In genomic region chr20:8722277-8722928, GRCh38 we compare ENCODE assay signal across 8 cellular contexts.
DNase-seq lines count a peak whose midpoint lies in the region; FAIRE-seq and TF ChIP-seq lines count a peak whose summit lies in the region.

No MANE protein-coding gene starts in this region.

- no peaks in the 10 kb centered on the region; a peak in 1 of 8 replicates for H3K36me3 ChIP-seq in H1 (ENCODE audit: control insufficient read depth in 2 of 4, insufficient read depth in 4 of 4, low read length in 3 of 4)
- H3K36me3 ChIP-seq in mesenchymal stem cell (ENCODE audit: control insufficient read depth in 1 of 2, insufficient read depth in 2 of 2, low read depth in 1 of 2, low read length in 2 of 2): no peaks in the 10 kb centered on the region
- no peaks in the 10 kb centered on the region for H3K36me3 ChIP-seq in uterus

- H4K5ac ChIP-seq in H1 (ENCODE audit: insufficient read length, low read depth, low read length): no peak overlapping the region

- H3K9ac ChIP-seq in H1 (replicated peaks in 1 of 4; ENCODE audit: extremely low read depth in 1 of 4, low read depth in 3 of 4, low read length in 3 of 4) (no peak overlapping the region), mesenchymal stem cell (ENCODE audit: low read length) (no peak overlapping the region)

- H3K27me3 ChIP-seq in H1 (replicated peaks in 1 of 4; ENCODE audit: control insufficient read depth in 3 of 4, extremely low read depth in 1 of 4, insufficient read depth in 3 of 4, low read length in 3 of 4) (no peaks in the 10 kb centered on the region), mesenchymal stem cell (ENCODE audit: control insufficient read depth in 1 of 2, insufficient read depth in 1 of 2, low read length in 2 of 2) (no peaks in the 10 kb centered on the region), uterus (no peaks in the 10 kb centered on the region)

- no peak overlapping the region for H4K91ac ChIP-seq in H1 (replicated peaks; ENCODE audit: insufficient read length, low read length)
- H4K91ac ChIP-seq in mesenchymal stem cell (ENCODE audit: low read length): no peak overlapping the region

- CTCF ChIA-PET in H1 (lab: Charles Lee; ENCODE audit: partially characterized antibody): interaction anchor here (0.6 to 4.3 kb wide), 77 partner anchors 9 to 791 kb away, joined by 3 to 51 read pairs (median 4); partner anchors contain the start of gene PLCB1

- no peaks in the 10 kb centered on the region for H4K20me1 ChIP-seq in H1 (replicated peaks in 1 of 2; ENCODE audit: control insufficient read depth in 1 of 2, insufficient read depth in 2 of 2, low read length in 2 of 2)

- peaks cover 2% of the 10 kb centered on the region; the same call in 1 of the 2 replicates for H3K27me3 Mint-ChIP-seq in HFFc6 (ENCODE audit: insufficient read depth)

- DNase-seq in stimulated activated naive CD4-positive, alpha-beta T cell (lab: John Stamatoyannopoulos, UW): peak in 4 of 6 experiments; percentile 3 to 42 (median 10)
- DNase-seq in stimulated activated naive CD4-positive, alpha-beta T cell treated with Interleukin-2 at 50 U/mL for 16 hours (lab: John Stamatoyannopoulos, UW): no peak
- DNase-seq in HFFc6 (peak; percentile 61), NCI-H1092 (lab: John Stamatoyannopoulos, UW) (peak; percentile 51), SK-MEL-5 (ENCODE audit: low read depth, low spot score) (peak; percentile 89), H1 (ENCODE audit: low read depth in 1 of 2, low spot score in 2 of 2) (no peak), mesenchymal stem cell (peak; percentile 77), uterus (peak; percentile 20 to 21)

- H2AK5ac ChIP-seq in H1 (ENCODE audit: low read depth, low read length) (no peak overlapping the region), mesenchymal stem cell (ENCODE audit: low read length, severe bottlenecking) (no peak overlapping the region)

- H2AFZ ChIP-seq in H1 (ENCODE audit: low read length) (no peak overlapping the region), mesenchymal stem cell (ENCODE audit: low read depth, low read length) (no peak overlapping the region)

- H3K18ac ChIP-seq in H1 (ENCODE audit: extremely low read depth, low read length) (no peak overlapping the region), mesenchymal stem cell (ENCODE audit: low read depth in 1 of 2, low read length in 2 of 2) (no peak overlapping the region)

- H3K4me2 ChIP-seq in H1 (ENCODE audit: insufficient read depth in 1 of 2, low read depth in 2 of 2, low read length in 2 of 2) (no peak overlapping the region), mesenchymal stem cell (ENCODE audit: low read length, poor library complexity, severe bottlenecking) (no peak overlapping the region)

- no peaks in the 10 kb centered on the region for H3K9me3 ChIP-seq in H1 (ENCODE audit: insufficient read depth in 2 of 2, low read depth in 1 of 2, low read length in 1 of 2)
- no peaks in the 10 kb centered on the region for H3K9me3 ChIP-seq in mesenchymal stem cell (ENCODE audit: control insufficient read depth, low read length)
- no peaks in the 10 kb centered on the region for H3K9me3 ChIP-seq in uterus

- in situ Hi-C loops in SK-MEL-5 (cut with HindIII; ENCODE audit: low pct_unique_long_range_greater_than_20kb, low sequenced_read_pairs): no loop called here

- H3K23me2 ChIP-seq in H1 (ENCODE audit: low read depth, low read length): no peaks in the 10 kb centered on the region

- WGBS in H1 (ENCODE audit: extremely low coverage in 1 of 2, insufficient coverage in 1 of 2, insufficient read length in 1 of 2, insufficient replicate concordance in 2 of 2, low coverage in 1 of 2, low lambda C conversion rate in 2 of 2, missing lambda C conversion rate in 1 of 2), 2 experiments: 53% methylated on average over 8 of the region's 8 CpGs; no CpG with 5 or more reads in 1 of the 2 experiments
- WGBS in mesenchymal stem cell: 55% methylated on average over 8 of the region's 8 CpGs

- H3K36me3 Mint-ChIP-seq in HFFc6 (ENCODE audit: low read depth): peaks cover 10% of the 10 kb centered on the region

- TF ChIP-seq CTCF in HFFc6 (IDR thresholded peaks at IDR 0.05) (peak; percentile 94), H1 (IDR thresholded peaks at IDR 0.05; ENCODE audit: control extremely low read depth in 1 of 3, insufficient read depth in 1 of 3, low read depth in 1 of 3, low read length in 3 of 3) (peak; percentile 14 to 78 (median 75)), uterus (IDR thresholded peaks at IDR 0.05) (peak; percentile 72 to 85 (median 80))

- no peaks in the 10 kb centered on the region for H3K79me1 ChIP-seq in H1 (ENCODE audit: low read depth, low read length)
- H3K79me1 ChIP-seq in mesenchymal stem cell (replicated peaks; ENCODE audit: low read length, poor library complexity, severe bottlenecking): no peaks in the 10 kb centered on the region

- H3K14ac ChIP-seq in H1 (ENCODE audit: insufficient read length) (no peak overlapping the region), mesenchymal stem cell (ENCODE audit: low read length in 2 of 2) (no peak overlapping the region)

- H2BK12ac ChIP-seq in H1 (ENCODE audit: low read depth, low read length): no peak overlapping the region
- H2BK12ac ChIP-seq in mesenchymal stem cell (ENCODE audit: low read length in 2 of 2): no peak overlapping the region

- peaks cover 39% of the 10 kb centered on the region for H3K4me1 Mint-ChIP-seq in HFFc6 (ENCODE audit: low read depth)

- TF ChIP-seq EP300 in H1 (IDR thresholded peaks at IDR 0.05; ENCODE audit: borderline replicate concordance in 1 of 2, low read depth in 2 of 2, low read length in 2 of 2): no peak

- H3K4ac ChIP-seq in H1 (replicated peaks; ENCODE audit: insufficient read length, low read depth, low read length) (no peak overlapping the region), mesenchymal stem cell (ENCODE audit: low read depth in 1 of 2, low read length in 2 of 2) (no peak overlapping the region)

- H3K27ac ChIP-seq in H1 (ENCODE audit: low read depth, low read length) (no peak overlapping the region), mesenchymal stem cell (ENCODE audit: low read length, poor library complexity, severe bottlenecking) (no peak overlapping the region), uterus (no peak overlapping the region)

- TF ChIP-seq POLR2A in H1 (IDR thresholded peaks at IDR 0.05; ENCODE audit: control extremely low read depth in 1 of 2, low read depth in 2 of 2, low read length in 2 of 2) (no peak), uterus (IDR thresholded peaks at IDR 0.05) (no peak)

- no peaks in the 10 kb centered on the region for H3K79me2 ChIP-seq in H1 (ENCODE audit: control insufficient read depth in 1 of 2, insufficient read depth in 2 of 2, low read length in 2 of 2)

- H3K56ac ChIP-seq in H1 (replicated peaks; ENCODE audit: insufficient read length, low read depth, low read length): no peak overlapping the region

- H3K4me3 ChIP-seq in H1 (ENCODE audit: extremely low read depth in 1 of 4, insufficient read depth in 2 of 4, low read depth in 3 of 4, low read length in 4 of 4) (no peak overlapping the region), mesenchymal stem cell (ENCODE audit: insufficient read depth in 1 of 2, low read depth in 1 of 2, low read length in 2 of 2) (no peak overlapping the region), uterus (no peak overlapping the region)

- FAIRE-seq in H1 (lab: Jason Lieb, UNC): peak; percentile 96

- H2BK120ac ChIP-seq in H1 (replicated peaks; ENCODE audit: low read depth, low read length) (no peak overlapping the region), mesenchymal stem cell (ENCODE audit: low read depth, low read length) (no peak overlapping the region)

- peak; percentile 93 to 95 for TF ChIP-seq RAD21 in H1 (IDR thresholded peaks at IDR 0.05 in 1 of 2, conservative IDR thresholded peaks at IDR 0.05 in 1 of 2; ENCODE audit: low read depth in 2 of 2, low read length in 2 of 2)

- no peaks in the 10 kb centered on the region for H3K9me3 Mint-ChIP-seq in HFFc6

- no peak overlapping the region for H4K8ac ChIP-seq in H1 (ENCODE audit: extremely low read depth, insufficient read depth, low read length)
- no peak overlapping the region for H4K8ac ChIP-seq in mesenchymal stem cell (ENCODE audit: low read length)

- H2BK5ac ChIP-seq in H1 (ENCODE audit: low read depth, low read length) (no peak overlapping the region), mesenchymal stem cell (ENCODE audit: low read depth, low read length, poor library complexity, severe bottlenecking) (no peak overlapping the region)

- intact Hi-C loops in uterus (cut with DNase I; ENCODE audit: low total_unique reads): loop anchor here (5.0 to 10.0 kb wide), 2 partner anchors 338 to 680 kb away; no protein-coding TSS in a partner anchor

- H2BK15ac ChIP-seq in H1 (ENCODE audit: low read length) (no peak overlapping the region), mesenchymal stem cell (ENCODE audit: low read depth, poor library complexity, severe bottlenecking) (no peak overlapping the region)

- no peak overlapping the region for H3K4me3 Mint-ChIP-seq in HFFc6

- H3K23ac ChIP-seq in H1 (ENCODE audit: insufficient read length) (no peak overlapping the region), mesenchymal stem cell (ENCODE audit: low read length in 2 of 2) (no peak overlapping the region)

- no peaks in the 10 kb centered on the region for H3K4me1 ChIP-seq in H1 (replicated peaks in 1 of 4; ENCODE audit: control insufficient read depth in 3 of 4, insufficient read depth in 4 of 4, low read length in 3 of 4)
- peaks cover 2% of the 10 kb centered on the region for H3K4me1 ChIP-seq in mesenchymal stem cell (ENCODE audit: control insufficient read depth, insufficient read depth, low read depth, low read length)
- H3K4me1 ChIP-seq in uterus: no peaks in the 10 kb centered on the region

- no peak overlapping the region for H2BK20ac ChIP-seq in H1 (ENCODE audit: low read length)

- POLR2A ChIA-PET in H1 (lab: Charles Lee; ENCODE audit: partially characterized antibody): interaction anchor here (0.8 kb wide), 1 partner anchor 243 kb away, joined by 3 read pairs; no protein-coding TSS in a partner anchor

- H3K27ac Mint-ChIP-seq in HFFc6: no peak overlapping the region

TF ChIP-seq in H1, 55 proteins besides CTCF, POLR2A, EP300 and RAD21:
- peak; percentile 25; the same call in 1 of the 2 replicates for TF ChIP-seq TEAD4 (IDR thresholded peaks at IDR 0.05; ENCODE audit: low read depth, low read length)
- no peak for TF ChIP-seq JUN (IDR thresholded peaks at IDR 0.05; ENCODE audit: low read depth, low read length)
- TF ChIP-seq HDAC2 (IDR thresholded peaks at IDR 0.05; ENCODE audit: borderline replicate concordance in 1 of 2, low read depth in 2 of 2, low read length in 2 of 2): no peak

Comparison
In these comparisons a context has a peak if more than half of its experiments do, and no peak if none do; other contexts are left out.
1. DNase-seq: peak in stimulated activated naive CD4-positive, alpha-beta T cell (4 of 6), HFFc6 (single experiment), NCI-H1092 (single experiment), SK-MEL-5 (single experiment), mesenchymal stem cell (single experiment) and uterus (2 of 2); none in stimulated activated naive CD4-positive, alpha-beta T cell treated with Interleukin-2 at 50 U/mL for 16 hours (single experiment) and H1 (0 of 2).
2. Peak in every context shown above with its lines, with median percentiles within 50 percentile points of each other: CTCF ChIP-seq.